19 cellular contexts compared by ENCODE assay signal in the genomic region with DNA sequence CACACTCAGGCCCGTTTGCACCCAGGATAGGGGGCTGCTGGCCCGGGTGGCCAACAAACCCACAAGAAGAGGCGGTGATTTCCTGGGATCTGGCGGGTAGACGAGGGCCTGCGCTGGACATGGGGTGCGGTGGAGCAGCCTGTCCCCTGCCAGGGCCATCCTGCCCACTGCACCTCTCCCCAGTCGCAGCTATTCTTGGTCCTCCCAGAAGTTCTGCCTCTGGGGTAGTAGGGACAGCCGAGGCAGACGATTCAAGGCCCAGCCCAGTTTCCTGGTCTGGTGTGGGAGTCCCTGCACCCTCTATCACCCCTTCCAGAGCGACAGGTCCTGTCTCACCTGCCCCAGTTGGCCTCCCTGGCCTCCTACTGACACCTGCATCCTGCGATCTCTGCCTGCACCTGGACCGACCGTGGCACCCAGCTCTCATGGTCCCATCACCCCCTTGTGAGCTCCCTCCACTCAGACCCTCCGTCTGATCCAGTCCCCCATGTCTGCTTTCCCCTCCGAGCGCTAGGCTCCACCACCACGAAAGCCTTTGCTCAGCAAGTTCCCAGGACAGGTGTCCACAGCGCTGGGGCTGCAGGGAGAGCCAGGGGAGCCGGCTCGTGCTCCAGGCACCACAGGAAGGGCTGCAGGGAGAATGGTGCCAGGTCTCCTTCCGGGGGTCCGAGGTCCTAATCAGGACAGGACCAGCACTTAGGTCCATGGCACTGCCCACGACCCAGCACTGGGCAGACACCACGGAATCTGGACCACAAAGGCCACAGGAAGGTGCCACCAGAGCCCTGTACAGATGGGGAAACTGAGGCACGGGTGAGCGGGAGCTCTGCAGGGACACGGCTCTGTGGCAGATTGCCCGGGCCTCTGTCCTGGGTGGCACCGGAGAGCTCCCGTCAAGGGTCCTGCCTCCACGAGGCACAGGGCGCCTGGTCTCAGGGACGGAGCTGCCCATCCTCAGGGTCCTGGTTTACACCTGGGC. TPM values are rescaled to one million over a fixed set of nuclear protein-coding genes. Genes with fewer than 3 reads are reported as not detected.
"Had no signal": no experiment of that assay in that cellular context is flagged by ENCODE, and none has a peak within 500 bp of the region (broad histone marks: within the 10 kb centered on the region; RNA-seq: fewer than 3 reads in every experiment).

No MANE protein-coding gene starts in this region.

RNA-seq across cellular contexts. Expression of a gene that starts 1.2 kb away (rescaled TPM):
- total RNA-seq: dorsolateral prefrontal cortex; esophagus squamous epithelium; heart right ventricle; left ventricle myocardium superior; lung; mononuclear cell; natural killer cell treated with Interleukin-12 subunit alpha and Interleukin-12 subunit beta and Interleukin-15 and Interleukin-18, amount 100 ng/mL, for 72 hours; neural crest cell; omental fat pad; prostate gland; right atrium auricular region; sciatic nerve; smooth muscle cell; stomach; subcutaneous adipose tissue; temporal lobe; thyroid gland; upper lobe of left lung; vagina had no signal
- polyA plus RNA-seq: heart right ventricle, lung, smooth muscle cell, stomach had no signal

RNA-seq across cellular contexts. Expression of a gene that starts 10.2 kb away (rescaled TPM):
- total RNA-seq: dorsolateral prefrontal cortex; esophagus squamous epithelium; heart right ventricle; left ventricle myocardium superior; mononuclear cell; natural killer cell treated with Interleukin-12 subunit alpha and Interleukin-12 subunit beta and Interleukin-15 and Interleukin-18, amount 100 ng/mL, for 72 hours; neural crest cell; omental fat pad; prostate gland; right atrium auricular region; sciatic nerve; smooth muscle cell; subcutaneous adipose tissue; temporal lobe; upper lobe of left lung; vagina had no signal
- polyA plus RNA-seq: lung, smooth muscle cell had no signal
